In genomic region chr2:145026456-145027072, GRCh38 we compare ENCODE assay signal across 11 cellular contexts.
"Had no signal": no experiment of that assay in that cellular context is flagged by ENCODE, and none has a peak within 500 bp of the region (broad histone marks: within the 10 kb centered on the region; RNA-seq: fewer than 3 reads in every experiment).

No MANE protein-coding gene starts in this region.

- H3K4me1 Mint-ChIP-seq: activated naive CD4-positive, alpha-beta T cell treated with anti-CD3 and anti-CD28 coated beads, Interleukin-2, amount 50 U/mL, for 24 hours; nephron progenitor cell had no signal

- H3K27ac ChIP-seq: body of pancreas, pancreas, uterus had no signal

- H3K4me3 Mint-ChIP-seq: activated naive CD4-positive, alpha-beta T cell treated with anti-CD3 and anti-CD28 coated beads, Interleukin-2, amount 50 U/mL, for 24 hours; dendritic cell treated with granulocyte-macrophage colony-stimulating factor and Interleukin-4, amounts not matched to agents 40 ng/mL and 50 ng/mL, for 4 days; nephron progenitor cell had no signal

- H3K9me3 ChIP-seq: body of pancreas, pancreas, thyroid gland, uterus had no signal

- H3K9me3 Mint-ChIP-seq: activated naive CD4-positive, alpha-beta T cell treated with anti-CD3 and anti-CD28 coated beads, Interleukin-2, amount 50 U/mL, for 24 hours; dendritic cell treated with granulocyte-macrophage colony-stimulating factor and Interleukin-4, amounts not matched to agents 40 ng/mL and 50 ng/mL, for 4 days; nephron progenitor cell had no signal

- H3K27me3 Mint-ChIP-seq: activated naive CD4-positive, alpha-beta T cell treated with anti-CD3 and anti-CD28 coated beads, Interleukin-2, amount 50 U/mL, for 24 hours; dendritic cell treated with granulocyte-macrophage colony-stimulating factor and Interleukin-4, amounts not matched to agents 40 ng/mL and 50 ng/mL, for 4 days had no signal

- H3K36me3 Mint-ChIP-seq: activated naive CD4-positive, alpha-beta T cell treated with anti-CD3 and anti-CD28 coated beads, Interleukin-2, amount 50 U/mL, for 24 hours had no signal

- H3K36me3 ChIP-seq: pancreas, thyroid gland, uterus had no signal

- FAIRE-seq: pancreas, TTC549 had no signal

- ATAC-seq: body of pancreas, pancreas had no signal

- H3K27me3 ChIP-seq: body of pancreas, pancreas, thyroid gland, uterus had no signal

- H3K27ac Mint-ChIP-seq: activated naive CD4-positive, alpha-beta T cell treated with anti-CD3 and anti-CD28 coated beads, Interleukin-2, amount 50 U/mL, for 24 hours; dendritic cell treated with granulocyte-macrophage colony-stimulating factor and Interleukin-4, amounts not matched to agents 40 ng/mL and 50 ng/mL, for 4 days; nephron progenitor cell had no signal

- H3K4me3 ChIP-seq: body of pancreas, pancreas, thyroid gland, uterus had no signal

- H3K4me1 ChIP-seq: body of pancreas, pancreas, thyroid gland, uterus had no signal

- DNase-seq: activated CD4-positive, alpha-beta T cell treated with anti-CD3 and anti-CD28 coated beads, Interleukin-2, amount 50 U/mL, for 4 hours; activated T-cell treated with anti-CD3 and anti-CD28 coated beads, Interleukin-2, amount 50 U/mL, for 1 hour; body of pancreas; nephron progenitor cell; pancreas; T-helper 2 cell; thyroid gland; uterus had no signal
